Comparison of ENCODE assay signal across 8 cellular contexts in genomic region chr19:54160182-54160811, GRCh38. TPM values are rescaled to one million over a fixed set of nuclear protein-coding genes. Genes with fewer than 3 reads are reported as not detected.
DNase-seq lines count a peak whose midpoint lies in the region; ATAC-seq, FAIRE-seq and TF ChIP-seq lines count a peak whose summit lies in the region.

No MANE protein-coding gene starts in this region.

- H3K36me3 ChIP-seq in BE2C (peaks cover 28% of the 10 kb centered on the region), Peyer's patch (peaks cover 0 to 29% (median 0%) of the 10 kb centered on the region in 3 donors), neutrophil (peaks cover 30% of the 10 kb centered on the region)

- DNase-seq in BE2C (no peak), Peyer's patch (no peak), endothelial cell (ENCODE audit: low spot score) (no peak), midbrain (lab: John Stamatoyannopoulos, UW) (no peak), GM19239 (ENCODE audit: insufficient read length, low spot score) (no peak)
- DNase-seq in stimulated activated CD4-positive, alpha-beta T cell treated with anti-CD3 and anti-CD28 coated beads, Interleukin-12 subunit alpha, Interleukin-12 subunit beta, amount 100 ng/mL, for 4 hours = no peak

- ATAC-seq in GM19035 (IDR thresholded peaks at IDR 0.05; ENCODE audit: unreplicated experiment) = peak; percentile 1

- H3K27ac Mint-ChIP-seq in endothelial cell (ENCODE audit: unreplicated experiment) = peak overlapping the region; percentile 98

- TF ChIP-seq POLR2A in Peyer's patch (IDR thresholded peaks at IDR 0.05) = no peak

- peaks cover 27% of the 10 kb centered on the region for H3K27me3 Mint-ChIP-seq in endothelial cell (ENCODE audit: unreplicated experiment)

- no peaks in the 10 kb centered on the region for H3K9me3 Mint-ChIP-seq in endothelial cell (ENCODE audit: unreplicated experiment)

- H3K9me3 ChIP-seq in BE2C (no peaks in the 10 kb centered on the region), Peyer's patch (no peaks in the 10 kb centered on the region), neutrophil (no peaks in the 10 kb centered on the region)

- H3K36me3 Mint-ChIP-seq in endothelial cell (ENCODE audit: low read depth, unreplicated experiment) = peaks cover 21% of the 10 kb centered on the region

- peak overlapping the region; percentile 99 for H3K4me3 Mint-ChIP-seq in endothelial cell (ENCODE audit: unreplicated experiment)

- H3K4me3 ChIP-seq in BE2C (ENCODE audit: low read depth, low read length) (peak overlapping the region; percentile 86), Peyer's patch (peak overlapping the region; percentile 40 to 96 (median 48)), neutrophil (ENCODE audit: low read depth in 1 of 2, low read length in 1 of 2) (peak overlapping the region; percentile 60 to 91)

- no peak for FAIRE-seq in GM19239 (lab: Jason Lieb, UNC)

- H3K27ac ChIP-seq in Peyer's patch = peak overlapping the region; percentile 78 to 99 (median 86)
- peak overlapping the region; percentile 95 for H3K27ac ChIP-seq in neutrophil

- TF ChIP-seq CTCF in BE2C (IDR thresholded peaks at IDR 0.05; ENCODE audit: low read depth, low read length) (no peak), Peyer's patch (IDR thresholded peaks at IDR 0.05) (no peak), endothelial cell (IDR thresholded peaks at IDR 0.05; ENCODE audit: unreplicated experiment) (no peak), neutrophil (IDR thresholded peaks at IDR 0.05) (no peak)

- H3K27me3 ChIP-seq in BE2C = no peaks in the 10 kb centered on the region
- no peaks in the 10 kb centered on the region for H3K27me3 ChIP-seq in Peyer's patch
- peaks cover 13% of the 10 kb centered on the region for H3K27me3 ChIP-seq in neutrophil

- H3K4me1 ChIP-seq in BE2C = no peaks in the 10 kb centered on the region
- peaks cover 5 to 58% (median 16%) of the 10 kb centered on the region in 4 donors for H3K4me1 ChIP-seq in Peyer's patch
- peaks cover 61 to 63% of the 10 kb centered on the region in 2 experiments for H3K4me1 ChIP-seq in neutrophil (ENCODE audit: control insufficient read depth in 1 of 2, insufficient read depth in 1 of 2, low read depth in 1 of 2, low read length in 1 of 2)

- peaks cover 15% of the 10 kb centered on the region for H3K4me1 Mint-ChIP-seq in endothelial cell (ENCODE audit: unreplicated experiment)

RNA-seq across cellular contexts. Expression of gene LENG1, which starts 0.8 kb away (rescaled TPM):
- 56.4 TPM for polyA plus RNA-seq in BE2C (2012; ENCODE audit: insufficient read depth, insufficient read length, low read depth)
- total RNA-seq in Peyer's patch = 10 to 100 TPM in 2 of 4 donors, 1 to 10 TPM in 2; 2.9 to 28.9 (median 6.8) TPM
- 3.4 TPM for total RNA-seq in endothelial cell (ENCODE audit: unreplicated experiment)

RNA-seq across cellular contexts. Expression of gene TMC4, which starts 12.7 kb away (rescaled TPM):
- polyA plus RNA-seq in BE2C (2012; ENCODE audit: insufficient read depth, insufficient read length, low read depth) = not detected
- total RNA-seq in Peyer's patch (100 to 1,000 TPM in 3 of 4 donors, 10 to 100 TPM in 1; 38.0 to 281 (median 232) TPM), endothelial cell (ENCODE audit: unreplicated experiment) (2.6 TPM)

RNA-seq across cellular contexts. Expression of gene CNOT3, which starts 22.7 kb away (rescaled TPM):
- 70.5 TPM for polyA plus RNA-seq in BE2C (2012; ENCODE audit: insufficient read depth, insufficient read length, low read depth)
- total RNA-seq in Peyer's patch = 10 to 100 TPM; 26.1 to 99.9 (median 38.9) TPM
- total RNA-seq in endothelial cell (ENCODE audit: unreplicated experiment) = 62.2 TPM

RNA-seq across cellular contexts. Expression of gene MBOAT7, which starts 29.1 kb away (rescaled TPM):
- polyA plus RNA-seq in BE2C (2012; ENCODE audit: insufficient read depth, insufficient read length, low read depth) = 14.1 TPM
- total RNA-seq in Peyer's patch (100 to 1,000 TPM in 3 of 4 donors, 10 to 100 TPM in 1; 85.8 to 370 (median 245) TPM), endothelial cell (ENCODE audit: unreplicated experiment) (203 TPM)

RNA-seq across cellular contexts. Expression of gene TSEN34, which starts 30.8 kb away (rescaled TPM):
- 27.7 TPM for polyA plus RNA-seq in BE2C (2012; ENCODE audit: insufficient read depth, insufficient read length, low read depth)
- 10 to 100 TPM; 29.7 to 50.4 (median 42.2) TPM for total RNA-seq in Peyer's patch
- 27.8 TPM for total RNA-seq in endothelial cell (ENCODE audit: unreplicated experiment)

Comparison
In these comparisons a context has a peak if more than half of its experiments do, and no peak if none do; other contexts are left out.
1. RNA of gene TMC4, which starts 12.7 kb away (total RNA-seq): 38.0 to 281 TPM in Peyer's patch; 2.6 TPM in endothelial cell (single experiment); every median in the first group is over 10 times any median in the second.
2. Peak in every context shown above with its lines, with median percentiles within 50 percentile points of each other: H3K4me3 ChIP-seq.